Comparison of ENCODE assay signal across 14 cellular contexts in genomic region chr18:2236232-2236631, GRCh38.
DNase-seq lines count a peak whose midpoint lies in the region; ATAC-seq and TF ChIP-seq lines count a peak whose summit lies in the region.
"Had no signal": no experiment of that assay in that cellular context is flagged by ENCODE, and none has a peak within 500 bp of the region (broad histone marks: within the 10 kb centered on the region; RNA-seq: fewer than 3 reads in every experiment).

No MANE protein-coding gene starts in this region.

- H3K79me2 ChIP-seq in mammary epithelial cell (ENCODE audit: insufficient read depth, low read length) (no peaks in the 10 kb centered on the region), neural cell (replicated peaks; ENCODE audit: insufficient read depth, low read length) (no peaks in the 10 kb centered on the region)

- DNase-seq in mammary epithelial cell (no peak), breast epithelium (ENCODE audit: low spot score in 2 of 2) (no peak), fibroblast of peridontal ligament (ENCODE audit: extremely low read depth) (peak; percentile 14), Right ventricle myocardium superior (no peak)
- no peak for DNase-seq in CD8-positive, alpha-beta T cell
- DNase-seq: AML-193, DMS53, GOT3, H9 had no signal

- H3K27ac Mint-ChIP-seq in CD8-positive, alpha-beta T cell, result no peak overlapping the region
- H3K27ac Mint-ChIP-seq: H9, IgD-negative memory B cell had no signal

- no peaks in the 10 kb centered on the region for H3K4me1 Mint-ChIP-seq in CD8-positive, alpha-beta T cell (ENCODE audit: low read depth)
- H3K4me1 Mint-ChIP-seq: IgD-negative memory B cell had no signal

- H3K4me3 ChIP-seq in mammary epithelial cell (replicated peaks in 1 of 3; ENCODE audit: insufficient read depth in 1 of 3, low read depth in 2 of 3, low read length in 3 of 3), result no peak overlapping the region
- no peak overlapping the region for H3K4me3 ChIP-seq in breast epithelium
- no peak overlapping the region for H3K4me3 ChIP-seq in neural cell (ENCODE audit: low read length)
- H3K4me3 ChIP-seq in CD8-positive, alpha-beta T cell (ENCODE audit: low read depth, low read length), result no peak overlapping the region
- H3K4me3 ChIP-seq: BLaER1 had no signal

- CTCF ChIA-PET in mammary epithelial cell (lab: Charles Lee; ENCODE audit: low non-redundant PET), result no interaction called here
- CTCF ChIA-PET in CD8-positive, alpha-beta T cell (lab: Charles Lee), result no interaction called here

- no peaks in the 10 kb centered on the region for H4K20me1 ChIP-seq in mammary epithelial cell (ENCODE audit: insufficient read depth, low read length)
- H4K20me1 ChIP-seq in neural cell (ENCODE audit: insufficient read depth), result no peaks in the 10 kb centered on the region
- H4K20me1 ChIP-seq: BLaER1 had no signal

- H3K27me3 ChIP-seq in mammary epithelial cell (ENCODE audit: insufficient read depth, low read length) (no peaks in the 10 kb centered on the region), breast epithelium (no peaks in the 10 kb centered on the region), neural cell (ENCODE audit: insufficient read depth, low read depth, low read length) (no peaks in the 10 kb centered on the region)
- no peaks in the 10 kb centered on the region for H3K27me3 ChIP-seq in CD8-positive, alpha-beta T cell (ENCODE audit: insufficient read depth, low read length)
- H3K27me3 ChIP-seq: BLaER1 had no signal

- peaks cover 13% of the 10 kb centered on the region for H3K4me1 ChIP-seq in mammary epithelial cell (ENCODE audit: insufficient read depth, low read length)
- H3K4me1 ChIP-seq in breast epithelium, result no peaks in the 10 kb centered on the region
- H3K4me1 ChIP-seq in CD8-positive, alpha-beta T cell (ENCODE audit: insufficient read depth, low read length), result no peaks in the 10 kb centered on the region
- H3K4me1 ChIP-seq: BLaER1 had no signal

- H3K36me3 ChIP-seq in mammary epithelial cell (ENCODE audit: insufficient read depth, low read length), result no peaks in the 10 kb centered on the region
- H3K36me3 ChIP-seq in breast epithelium, result no peaks in the 10 kb centered on the region
- H3K36me3 ChIP-seq in neural cell (ENCODE audit: insufficient read depth, low read length), result no peaks in the 10 kb centered on the region
- no peaks in the 10 kb centered on the region for H3K36me3 ChIP-seq in CD8-positive, alpha-beta T cell (ENCODE audit: insufficient read depth, low read length)
- H3K36me3 ChIP-seq: BLaER1 had no signal

- intact Hi-C loops in mammary epithelial cell (cut with micrococcal nuclease), result no loop called here
- intact Hi-C loops in breast epithelium (cut with DNase I; ENCODE audit: low total_unique reads), result no loop called here
- intact Hi-C loops in CD8-positive, alpha-beta T cell (cut with DNase I, micrococcal nuclease), result no loop called here
- intact Hi-C loops in Right ventricle myocardium superior (cut with DNase I), result no loop called here

- H3K4me2 ChIP-seq in mammary epithelial cell (ENCODE audit: insufficient read depth, low read depth, low read length), result no peak overlapping the region
- H3K4me2 ChIP-seq in neural cell (ENCODE audit: low read length), result no peak overlapping the region
- H3K4me2 ChIP-seq: BLaER1 had no signal

- H2AFZ ChIP-seq in mammary epithelial cell (ENCODE audit: low read depth, low read length), result peak overlapping the region; percentile 27
- no peak overlapping the region for H2AFZ ChIP-seq in neural cell (ENCODE audit: low read depth, low read length)

- BruUV-seq in mammary epithelial cell (replicated peaks; lab: Mats Ljungman, UMichigan), result no TSS peak

- TF ChIP-seq RAD21 in neural cell (conservative IDR thresholded peaks at IDR 0.05), result peak; percentile 11

- dilution Hi-C loops in mammary epithelial cell (cut with HindIII; ENCODE audit: low sequenced_read_pairs), result no loop called here

- no peak overlapping the region for H3K27ac ChIP-seq in mammary epithelial cell (ENCODE audit: insufficient read depth, low read depth, low read length)
- no peak overlapping the region for H3K27ac ChIP-seq in breast epithelium
- H3K27ac ChIP-seq in neural cell (ENCODE audit: low read length), result no peak overlapping the region
- H3K27ac ChIP-seq in CD8-positive, alpha-beta T cell (ENCODE audit: low read depth, low read length), result no peak overlapping the region
- H3K27ac ChIP-seq: 22Rv1, BLaER1 had no signal

- no peak overlapping the region for H3K4me3 Mint-ChIP-seq in CD8-positive, alpha-beta T cell
- H3K4me3 Mint-ChIP-seq: H9, IgD-negative memory B cell had no signal

- H3K9me3 ChIP-seq in mammary epithelial cell (replicated peaks; ENCODE audit: insufficient read depth, low read length) (no peaks in the 10 kb centered on the region), breast epithelium (no peaks in the 10 kb centered on the region), neural cell (ENCODE audit: low read length) (no peaks in the 10 kb centered on the region)
- H3K9me3 ChIP-seq in CD8-positive, alpha-beta T cell (ENCODE audit: low read length), result no peaks in the 10 kb centered on the region
- H3K9me3 ChIP-seq: BLaER1 had no signal

- POLR2A ChIA-PET in CD8-positive, alpha-beta T cell (lab: Charles Lee), result no interaction called here

- no peaks in the 10 kb centered on the region for H3K9me2 ChIP-seq in neural cell (ENCODE audit: insufficient read depth, low read length)

- H3K36me3 Mint-ChIP-seq in CD8-positive, alpha-beta T cell, result no peaks in the 10 kb centered on the region
- H3K36me3 Mint-ChIP-seq: IgD-negative memory B cell had no signal

- no peak for TF ChIP-seq CTCF in mammary epithelial cell (conservative IDR thresholded peaks at IDR 0.05 in 1 of 2, IDR thresholded peaks at IDR 0.05 in 1 of 2; ENCODE audit: extremely low read depth in 1 of 2, insufficient read depth in 1 of 2, low read depth in 1 of 2, low read length in 2 of 2)
- no peak for TF ChIP-seq CTCF in breast epithelium (IDR thresholded peaks at IDR 0.05)
- no peak for TF ChIP-seq CTCF in neural cell (IDR thresholded peaks at IDR 0.05; ENCODE audit: poor library complexity, severe bottlenecking)
- TF ChIP-seq CTCF in CD8-positive, alpha-beta T cell (IDR thresholded peaks at IDR 0.05), result no peak

- TF ChIP-seq EP300 in neural cell (conservative IDR thresholded peaks at IDR 0.05; ENCODE audit: poor library complexity, severe bottlenecking), result peak; percentile 91

- in situ Hi-C loops in mammary epithelial cell (cut with MboI; ENCODE audit: low sequenced_read_pairs in 2 of 2), result no loop called here

- H3K9ac ChIP-seq in mammary epithelial cell (ENCODE audit: insufficient read depth, low read length) (no peak overlapping the region), neural cell (ENCODE audit: low read length) (no peak overlapping the region)
- H3K9ac ChIP-seq: BLaER1 had no signal

- H3K9me3 Mint-ChIP-seq in CD8-positive, alpha-beta T cell, result no peaks in the 10 kb centered on the region
- H3K9me3 Mint-ChIP-seq: IgD-negative memory B cell had no signal

- peaks cover 17% of the 10 kb centered on the region for H3K27me3 Mint-ChIP-seq in CD8-positive, alpha-beta T cell (ENCODE audit: low read depth)

- TF ChIP-seq POLR2A in breast epithelium (IDR thresholded peaks at IDR 0.05), result no peak

- ATAC-seq in CD8-positive, alpha-beta T cell, result no peak
- no peak for ATAC-seq in GM18520 (IDR thresholded peaks at IDR 0.05; ENCODE audit: unreplicated experiment)
- ATAC-seq in Right ventricle myocardium superior (ENCODE audit: poor library complexity), result no peak

- 20% methylated on average over 2 of the region's 2 CpGs for WGBS in mammary epithelial cell (ENCODE audit: low coverage, missing lambda C conversion rate)

- H3F3A ChIP-seq in neural cell (ENCODE audit: insufficient read depth, low read length, poor library complexity, severe bottlenecking), result no peaks in the 10 kb centered on the region

TF ChIP-seq in neural cell, 6 proteins besides CTCF, POLR2A, EP300 and RAD21:
- TF ChIP-seq MXI1 (conservative IDR thresholded peaks at IDR 0.05; ENCODE audit: poor library complexity, severe bottlenecking), result no peak
- TF ChIP-seq TAF1 (IDR thresholded peaks at IDR 0.05; ENCODE audit: low read depth), result no peak
- TF ChIP-seq POLR2AphosphoS5 (IDR thresholded peaks at IDR 0.05), result peak; percentile 84
- TF ChIP-seq SMC3 (conservative IDR thresholded peaks at IDR 0.05; ENCODE audit: poor library complexity), result peak; percentile 16
- TF ChIP-seq REST (IDR thresholded peaks at IDR 0.05; ENCODE audit: borderline replicate concordance), result peak; percentile 39
- no peak for TF ChIP-seq EZH2 (IDR thresholded peaks at IDR 0.05; ENCODE audit: borderline replicate concordance, insufficient read depth, low read length, poor library complexity, severe bottlenecking)
